ENCODE assay signal across 1 cellular context in genomic region chr5:127506616-127507015, GRCh38.
TF ChIP-seq lines count a peak whose summit lies in the region.

No MANE protein-coding gene starts in this region.

TF ChIP-seq in GM23338, 12 proteins besides CTCF, POLR2A, EP300 and RAD21 (continued from another document):
- no peak for TF ChIP-seq ZNF462 (CRISPR knock-in tag; IDR thresholded peaks at IDR 0.05)
- TF ChIP-seq ZNF331 (CRISPR knock-in tag; IDR thresholded peaks at IDR 0.05; ENCODE audit: low read depth), result no peak
- TF ChIP-seq EZH2phosphoT487 (IDR thresholded peaks at IDR 0.05; ENCODE audit: unreplicated experiment), result no peak
- no peak for TF ChIP-seq JUNB (IDR thresholded peaks at IDR 0.05; ENCODE audit: unreplicated experiment)
- no peak for TF ChIP-seq CREB1 (CRISPR knock-in tag; IDR thresholded peaks at IDR 0.05; ENCODE audit: low read depth)
- no peak for TF ChIP-seq POLR2AphosphoS5 (IDR thresholded peaks at IDR 0.05; ENCODE audit: low read depth)
